In the genomic region with DNA sequence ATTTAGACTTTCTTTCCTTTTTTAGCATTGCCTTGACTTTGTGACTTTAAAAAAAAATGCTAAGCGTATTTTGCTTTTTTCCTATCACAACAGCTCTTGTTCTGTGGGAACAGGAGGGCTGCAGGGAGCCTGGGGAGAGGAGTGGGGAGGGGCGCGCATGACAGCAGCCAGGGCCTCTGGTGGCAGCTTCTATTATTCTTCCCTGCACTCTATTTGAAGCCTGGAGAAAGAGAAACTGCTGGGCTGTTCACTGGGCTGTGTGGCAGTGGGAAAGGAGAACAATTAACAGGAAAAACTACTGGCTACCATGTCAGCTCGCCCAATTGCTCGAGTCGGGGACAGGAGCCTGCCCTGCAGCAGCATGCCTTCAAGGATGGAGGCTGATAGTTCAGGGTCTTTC, we compare ENCODE assay signal across 1 cellular context.
TF ChIP-seq lines count a peak whose summit lies in the region.

No MANE protein-coding gene starts in this region.

TF ChIP-seq in neural cell, 6 proteins besides CTCF, POLR2A, EP300 and RAD21 (continued from another document):
- TF ChIP-seq TAF1 (IDR thresholded peaks at IDR 0.05; ENCODE audit: low read depth), result no peak
